In genomic region chr5:119329701-119330100, GRCh38 we compare ENCODE assay signal across 14 cellular contexts. TPM values are rescaled to one million over a fixed set of nuclear protein-coding genes. Genes with fewer than 3 reads are reported as not detected.
DNase-seq lines count a peak whose midpoint lies in the region; ATAC-seq and TF ChIP-seq lines count a peak whose summit lies in the region.
"Had no signal": no experiment of that assay in that cellular context is flagged by ENCODE, and none has a peak within 500 bp of the region (broad histone marks: within the 10 kb centered on the region; RNA-seq: fewer than 3 reads in every experiment).

No MANE protein-coding gene starts in this region.

- peak overlapping the region; percentile 45 for H3K4me3 Mint-ChIP-seq in activated CD4-positive, alpha-beta T cell treated with anti-CD3 and anti-CD28 coated beads for 36 hours
- H3K4me3 Mint-ChIP-seq in stimulated activated naive B cell treated with anti-CD40 and anti-IgM and Interleukin-4, amounts not matched to agents 10 μg/mL and 1 μg/mL and 100 μg/mL, for 72 hours, result peak overlapping the region in 1 of 2 donors; percentile 51
- H3K4me3 Mint-ChIP-seq: type B pancreatic cell had no signal

- POLR2A ChIA-PET in activated CD4-positive, alpha-beta T cell treated with anti-CD3 and anti-CD28 coated beads for 36 hours (lab: Charles Lee), result interaction anchor here (1.4 kb wide), 1 partner anchor 14 kb away, joined by 3 read pairs; no protein-coding TSS in a partner anchor

- peak overlapping the region; percentile 98 for H3K27ac Mint-ChIP-seq in activated CD4-positive, alpha-beta T cell treated with anti-CD3 and anti-CD28 coated beads for 36 hours
- peak overlapping the region; percentile 91 for H3K27ac Mint-ChIP-seq in stimulated activated naive B cell treated with anti-CD40 and anti-IgM and Interleukin-4, amounts not matched to agents 10 μg/mL and 1 μg/mL and 100 μg/mL, for 72 hours
- H3K27ac Mint-ChIP-seq: type B pancreatic cell had no signal

- TF ChIP-seq POLR2A in esophagus squamous epithelium (IDR thresholded peaks at IDR 0.05), result no peak

- ATAC-seq in activated CD4-positive, alpha-beta T cell treated with anti-CD3 and anti-CD28 coated beads for 36 hours, result no peak
- no peak for ATAC-seq in stimulated activated naive B cell treated with anti-CD40 and anti-IgM and Interleukin-4, amounts not matched to agents 10 μg/mL and 1 μg/mL and 100 μg/mL, for 72 hours (replicated peaks)
- ATAC-seq in left lobe of liver, result no peak

- H3K36me3 ChIP-seq in WERI-Rb-1 (no peaks in the 10 kb centered on the region), esophagus squamous epithelium (no peaks in the 10 kb centered on the region), BE2C (no peaks in the 10 kb centered on the region)
- H3K36me3 ChIP-seq: adrenal gland, right lobe of liver had no signal

- CTCF ChIA-PET in activated CD4-positive, alpha-beta T cell treated with anti-CD3 and anti-CD28 coated beads for 36 hours (lab: Charles Lee), result interaction anchor here (1.0 to 3.0 kb wide), 5 partner anchors 12 to 62 kb away, joined by 3 to 9 read pairs (median 4); no protein-coding TSS in a partner anchor

- whole genome bisulfite sequencing in esophagus squamous epithelium, 2 donors, result 52 to 77% methylated on average over 4 to 5 of the region's 5 CpGs

- DNase-seq in activated CD4-positive, alpha-beta T cell treated with anti-CD3 and anti-CD28 coated beads for 36 hours, result no peak
- no peak for DNase-seq in activated CD4-positive, alpha-beta T cell treated with anti-CD3 and anti-CD28 coated beads for 1 hour
- DNase-seq in WERI-Rb-1, result no peak
- no peak for DNase-seq in esophagus squamous epithelium (lab: John Stamatoyannopoulos, UW)
- no peak for DNase-seq in stimulated activated naive B cell treated with anti-CD40 and anti-IgM and Interleukin-4, amounts not matched to agents 10 μg/mL and 1 μg/mL and 100 μg/mL, for 72 hours
- DNase-seq in putamen (ENCODE audit: low spot score), result no peak
- DNase-seq in left lobe of liver (ENCODE audit: low spot score), result no peak
- DNase-seq in BE2C, result no peak
- DNase-seq: adrenal gland, Kasumi-1, right lobe of liver had no signal

- peaks cover 22% of the 10 kb centered on the region for H3K36me3 Mint-ChIP-seq in activated CD4-positive, alpha-beta T cell treated with anti-CD3 and anti-CD28 coated beads for 36 hours (ENCODE audit: low read depth)
- H3K36me3 Mint-ChIP-seq in stimulated activated naive B cell treated with anti-CD40 and anti-IgM and Interleukin-4, amounts not matched to agents 10 μg/mL and 1 μg/mL and 100 μg/mL, for 72 hours, result peaks cover 15 to 28% of the 10 kb centered on the region in 2 donors

- intact Hi-C loops in activated CD4-positive, alpha-beta T cell treated with anti-CD3 and anti-CD28 coated beads for 36 hours (cut with DNase I, micrococcal nuclease), result loop anchor here (1.0 to 2.0 kb wide), 2 partner anchors 55 to 68 kb away; no protein-coding TSS in a partner anchor
- intact Hi-C loops in esophagus squamous epithelium (cut with DNase I), result loop anchor here (10.0 kb wide), 1 partner anchor 255 kb away; the partner anchor contains the start of gene DMXL1

- H3K4me3 ChIP-seq in WERI-Rb-1 (ENCODE audit: low read depth, low read length) (no peak overlapping the region), esophagus squamous epithelium (no peak overlapping the region), BE2C (ENCODE audit: low read depth, low read length) (no peak overlapping the region)
- H3K4me3 ChIP-seq: adrenal gland, coronary artery, right lobe of liver, SK-N-MC had no signal

- no peaks in the 10 kb centered on the region for H3K9me3 Mint-ChIP-seq in activated CD4-positive, alpha-beta T cell treated with anti-CD3 and anti-CD28 coated beads for 36 hours (ENCODE audit: low read depth)
- no peaks in the 10 kb centered on the region for H3K9me3 Mint-ChIP-seq in stimulated activated naive B cell treated with anti-CD40 and anti-IgM and Interleukin-4, amounts not matched to agents 10 μg/mL and 1 μg/mL and 100 μg/mL, for 72 hours
- H3K9me3 Mint-ChIP-seq: type B pancreatic cell had no signal

- H3K4me1 ChIP-seq in esophagus squamous epithelium, result peaks cover 39 to 95% (median 47%) of the 10 kb centered on the region in 3 donors
- H3K4me1 ChIP-seq in BE2C, result no peaks in the 10 kb centered on the region
- H3K4me1 ChIP-seq: adrenal gland, right lobe of liver had no signal

- no peaks in the 10 kb centered on the region for H3K9me3 ChIP-seq in WERI-Rb-1 (ENCODE audit: severe bottlenecking)
- no peaks in the 10 kb centered on the region for H3K9me3 ChIP-seq in esophagus squamous epithelium
- H3K9me3 ChIP-seq in BE2C, result no peaks in the 10 kb centered on the region
- H3K9me3 ChIP-seq: adrenal gland, right lobe of liver had no signal

- peaks cover 94% of the 10 kb centered on the region for H3K4me1 Mint-ChIP-seq in activated CD4-positive, alpha-beta T cell treated with anti-CD3 and anti-CD28 coated beads for 36 hours
- peaks cover 62 to 91% of the 10 kb centered on the region in 2 donors for H3K4me1 Mint-ChIP-seq in stimulated activated naive B cell treated with anti-CD40 and anti-IgM and Interleukin-4, amounts not matched to agents 10 μg/mL and 1 μg/mL and 100 μg/mL, for 72 hours

- no peak for TF ChIP-seq CTCF in WERI-Rb-1 (IDR thresholded peaks at IDR 0.05; ENCODE audit: low read depth, low read length)
- TF ChIP-seq CTCF in esophagus squamous epithelium (IDR thresholded peaks at IDR 0.05), result no peak
- TF ChIP-seq CTCF in BE2C (IDR thresholded peaks at IDR 0.05; ENCODE audit: low read depth, low read length), result no peak

- no peaks in the 10 kb centered on the region for H3K27me3 Mint-ChIP-seq in activated CD4-positive, alpha-beta T cell treated with anti-CD3 and anti-CD28 coated beads for 36 hours
- H3K27me3 Mint-ChIP-seq in stimulated activated naive B cell treated with anti-CD40 and anti-IgM and Interleukin-4, amounts not matched to agents 10 μg/mL and 1 μg/mL and 100 μg/mL, for 72 hours, result no peaks in the 10 kb centered on the region
- H3K27me3 Mint-ChIP-seq: type B pancreatic cell had no signal

- no peaks in the 10 kb centered on the region for H3K27me3 ChIP-seq in WERI-Rb-1 (ENCODE audit: insufficient read depth, low read depth, severe bottlenecking)
- no peaks in the 10 kb centered on the region for H3K27me3 ChIP-seq in esophagus squamous epithelium
- no peaks in the 10 kb centered on the region for H3K27me3 ChIP-seq in BE2C
- H3K27me3 ChIP-seq: adrenal gland, right lobe of liver had no signal

- H3K27ac ChIP-seq in WERI-Rb-1 (peak overlapping the region; percentile 60), esophagus squamous epithelium (peak overlapping the region; percentile 8 to 89 (median 66))
- H3K27ac ChIP-seq: adrenal gland, right lobe of liver, SK-N-MC had no signal

RNA-seq across cellular contexts. Expression of gene TNFAIP8, which starts 26.1 kb away (rescaled TPM):
- 100 to 1,000 TPM; 166 to 171 TPM for total RNA-seq in activated CD4-positive, alpha-beta T cell treated with anti-CD3 and anti-CD28 coated beads for 36 hours
- total RNA-seq in esophagus squamous epithelium (10 to 100 TPM; 19.5 to 44.6 (median 34.9) TPM), left lobe of liver (2.4 TPM)
- not detected for polyA plus RNA-seq in BE2C (2012; ENCODE audit: insufficient read depth, insufficient read length, low read depth)
